ENCODE assay signal across 26 cellular contexts in genomic region chr4:108449139-108449538, GRCh38.
"Had no signal": no experiment of that assay in that cellular context is flagged by ENCODE, and none has a peak within 500 bp of the region (broad histone marks: within the 10 kb centered on the region; RNA-seq: fewer than 3 reads in every experiment).

No MANE protein-coding gene starts in this region.

- DNase-seq: activated CD4-positive, alpha-beta memory T cell treated with anti-CD3 and anti-CD28 coated beads, Interleukin-2, amount 10 ng/mL, durations not matched to agents 7 days and 5 days; activated CD4-positive, alpha-beta T cell treated with anti-CD3 and anti-CD28 coated beads, Interleukin-2, amount 10 ng/mL, durations not matched to agents 24 days and 14 days; activated CD4-positive, CD25-positive, alpha-beta regulatory T cell treated with anti-CD3 and anti-CD28 coated beads, Interleukin-2, amount 50 U/mL, for 72 hours; activated CD8-positive, alpha-beta memory T cell treated with anti-CD3 and anti-CD28 coated beads, Interleukin-2, amount 50 U/mL, for 48 hours; activated gamma-delta T cell; activated naive CD4-positive, alpha-beta T cell treated with anti-CD3 and anti-CD28 coated beads, Interleukin-2, amount 10 ng/mL, durations not matched to agents 7 days and 5 days; activated naive CD8-positive, alpha-beta T cell treated with anti-CD3 and anti-CD28 coated beads, Interleukin-2, amount 10 ng/mL, durations not matched to agents 7 days and 5 days; activated T-cell treated with anti-CD3 and anti-CD28 coated beads, Interleukin-2, amount 50 U/mL, for 24 hours; cerebellar nuclear complex; colonic mucosa; dorsolateral prefrontal cortex; effector memory CD8-positive, alpha-beta T cell; heart left ventricle; naive thymus-derived CD4-positive, alpha-beta T cell; occipital lobe; psoas muscle; spleen; stimulated activated naive CD4-positive, alpha-beta T cell; tibial artery; upper lobe of right lung had no signal

- H3K4me2 ChIP-seq: neural progenitor cell had no signal

- H3K9me3 ChIP-seq: ascending aorta, colonic mucosa, heart left ventricle, psoas muscle, right atrium auricular region, spleen, suprapubic skin, tibial artery, upper lobe of right lung had no signal

- H3K27me3 ChIP-seq: ascending aorta, cardiac muscle cell, colonic mucosa, neural progenitor cell, right atrium auricular region, spleen, suprapubic skin, tibial artery, upper lobe of right lung had no signal

- H3K4me1 ChIP-seq: ascending aorta, colonic mucosa, heart left ventricle, neural progenitor cell, parathyroid adenoma, psoas muscle, right atrium auricular region, spleen, suprapubic skin, tibial artery, upper lobe of right lung had no signal

- H3K4me3 ChIP-seq: ascending aorta, cardiac muscle cell, colonic mucosa, dorsolateral prefrontal cortex, heart left ventricle, neural progenitor cell, psoas muscle, right atrium auricular region, spleen, suprapubic skin, tibial artery, upper lobe of right lung had no signal

- H3K27ac ChIP-seq: ascending aorta, cardiac muscle cell, colonic mucosa, dorsolateral prefrontal cortex, heart left ventricle, neural progenitor cell, parathyroid adenoma, psoas muscle, right atrium auricular region, spleen, suprapubic skin, tibial artery, upper lobe of right lung had no signal

- ATAC-seq: effector memory CD8-positive, alpha-beta T cell; heart left ventricle; naive thymus-derived CD4-positive, alpha-beta T cell; psoas muscle; upper lobe of right lung had no signal

- H3K9ac ChIP-seq: neural progenitor cell, parathyroid adenoma had no signal

- H3K36me3 ChIP-seq: ascending aorta, cardiac muscle cell, colonic mucosa, heart left ventricle, neural progenitor cell, right atrium auricular region, spleen, suprapubic skin, tibial artery, upper lobe of right lung had no signal
